ENCODE assay signal across 1 cellular context in the genomic region with DNA sequence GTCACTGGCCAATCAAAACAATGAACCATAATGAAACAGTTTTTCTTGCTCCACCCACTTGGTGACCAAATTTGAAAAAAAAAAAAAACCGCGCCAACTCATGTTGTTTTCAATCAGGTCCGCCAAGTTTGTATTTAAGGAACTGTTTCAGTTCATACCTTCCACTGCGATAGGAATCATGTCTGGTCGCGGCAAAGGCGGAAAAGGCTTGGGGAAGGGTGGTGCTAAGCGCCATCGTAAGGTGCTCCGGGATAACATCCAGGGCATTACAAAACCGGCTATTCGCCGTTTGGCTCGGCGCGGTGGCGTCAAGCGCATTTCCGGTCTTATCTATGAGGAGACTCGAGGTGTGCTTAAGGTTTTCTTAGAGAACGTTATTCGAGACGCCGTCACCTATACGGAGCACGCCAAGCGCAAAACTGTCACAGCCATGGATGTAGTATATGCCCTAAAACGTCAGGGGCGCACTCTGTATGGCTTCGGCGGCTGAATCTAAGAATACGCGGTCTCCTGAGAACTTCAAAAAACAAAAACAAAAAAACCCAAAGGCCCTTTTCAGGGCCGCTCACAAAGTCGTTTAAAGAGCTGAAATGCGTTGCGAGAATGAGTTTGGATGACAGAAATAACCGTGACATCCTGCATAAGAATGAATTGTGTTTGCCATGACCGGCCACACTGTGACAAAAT.
TF ChIP-seq lines count a peak whose summit lies in the region.

No MANE protein-coding gene starts in this region.

TF ChIP-seq in HepG2, 621 proteins besides CTCF, POLR2A, EP300 and RAD21 (continued from another document and continues in another):
- TF ChIP-seq DRAP1 (CRISPR knock-in tag; IDR thresholded peaks at IDR 0.05) (peak; percentile 79; the same call in 1 of the 2 replicates), IKZF4 (CRISPR knock-in tag; IDR thresholded peaks at IDR 0.05; ENCODE audit: borderline replicate concordance, low read depth, not compliant biosample characterization) (no peak), RBFOX2 (IDR thresholded peaks at IDR 0.05; ENCODE audit: low read depth, low read length) (peak; percentile 95), ZNF703 (CRISPR knock-in tag; IDR thresholded peaks at IDR 0.05; ENCODE audit: borderline replicate concordance) (peak; percentile 83), UBTF (CRISPR knock-in tag; IDR thresholded peaks at IDR 0.05) (peak; percentile 88), ATF7-NPFF (CRISPR knock-in tag; IDR thresholded peaks at IDR 0.05; ENCODE audit: low read depth) (peak; percentile 84; the same call in 1 of the 2 replicates), MATR3 (CRISPR knock-in tag; IDR thresholded peaks at IDR 0.05) (no peak), ZNF615 (CRISPR knock-in tag; IDR thresholded peaks at IDR 0.05; ENCODE audit: borderline replicate concordance) (peak; percentile 74; the same call in 1 of the 2 replicates), ARNT (IDR thresholded peaks at IDR 0.05) (no peak), RBAK (CRISPR knock-in tag; IDR thresholded peaks at IDR 0.05) (peak; percentile 41; the same call in 1 of the 2 replicates), YY1 (IDR thresholded peaks at IDR 0.05; ENCODE audit: insufficient read depth, insufficient replicate concordance, low read depth, low read length) (peak; percentile 86), ZNF609 (CRISPR knock-in tag; IDR thresholded peaks at IDR 0.05; ENCODE audit: borderline replicate concordance) (peak; percentile 83), ZZZ3 (CRISPR knock-in tag; IDR thresholded peaks at IDR 0.05; ENCODE audit: borderline replicate concordance) (peak; percentile 87), HMGXB3 (CRISPR knock-in tag; IDR thresholded peaks at IDR 0.05; ENCODE audit: borderline replicate concordance) (peak; percentile 96), ZFY (CRISPR knock-in tag; IDR thresholded peaks at IDR 0.05) (peak; percentile 34; the same call in 1 of the 2 replicates), ZNF740 (CRISPR knock-in tag; IDR thresholded peaks at IDR 0.05) (peak; percentile 62; the same call in 1 of the 2 replicates), ZUFSP (CRISPR knock-in tag; IDR thresholded peaks at IDR 0.05; ENCODE audit: borderline replicate concordance) (no peak)
- TF ChIP-seq, protein P1, sequence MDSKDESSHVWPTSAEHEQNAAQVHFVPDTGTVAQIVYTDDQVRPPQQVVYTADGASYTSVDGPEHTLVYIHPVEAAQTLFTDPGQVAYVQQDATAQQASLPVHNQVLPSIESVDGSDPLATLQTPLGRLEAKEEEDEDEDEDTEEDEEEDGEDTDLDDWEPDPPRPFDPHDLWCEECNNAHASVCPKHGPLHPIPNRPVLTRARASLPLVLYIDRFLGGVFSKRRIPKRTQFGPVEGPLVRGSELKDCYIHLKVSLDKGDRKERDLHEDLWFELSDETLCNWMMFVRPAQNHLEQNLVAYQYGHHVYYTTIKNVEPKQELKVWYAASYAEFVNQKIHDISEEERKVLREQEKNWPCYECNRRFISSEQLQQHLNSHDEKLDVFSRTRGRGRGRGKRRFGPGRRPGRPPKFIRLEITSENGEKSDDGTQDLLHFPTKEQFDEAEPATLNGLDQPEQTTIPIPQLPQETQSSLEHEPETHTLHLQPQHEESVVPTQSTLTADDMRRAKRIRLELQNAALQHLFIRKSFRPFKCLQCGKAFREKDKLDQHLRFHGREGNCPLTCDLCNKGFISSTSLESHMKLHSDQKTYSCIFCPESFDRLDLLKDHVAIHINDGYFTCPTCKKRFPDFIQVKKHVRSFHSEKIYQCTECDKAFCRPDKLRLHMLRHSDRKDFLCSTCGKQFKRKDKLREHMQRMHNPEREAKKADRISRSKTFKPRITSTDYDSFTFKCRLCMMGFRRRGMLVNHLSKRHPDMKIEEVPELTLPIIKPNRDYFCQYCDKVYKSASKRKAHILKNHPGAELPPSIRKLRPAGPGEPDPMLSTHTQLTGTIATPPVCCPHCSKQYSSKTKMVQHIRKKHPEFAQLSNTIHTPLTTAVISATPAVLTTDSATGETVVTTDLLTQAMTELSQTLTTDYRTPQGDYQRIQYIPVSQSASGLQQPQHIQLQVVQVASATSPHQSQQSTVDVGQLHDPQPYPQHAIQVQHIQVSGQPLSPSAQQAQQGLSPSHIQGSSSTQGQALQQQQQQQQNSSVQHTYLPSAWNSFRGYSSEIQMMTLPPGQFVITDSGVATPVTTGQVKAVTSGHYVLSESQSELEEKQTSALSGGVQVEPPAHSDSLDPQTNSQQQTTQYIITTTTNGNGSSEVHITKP (CRISPR knock-in tag; IDR thresholded peaks at IDR 0.05; ENCODE audit: low read depth) = no peak; the same call in 1 of the 2 replicates
- TF ChIP-seq, protein P2, sequence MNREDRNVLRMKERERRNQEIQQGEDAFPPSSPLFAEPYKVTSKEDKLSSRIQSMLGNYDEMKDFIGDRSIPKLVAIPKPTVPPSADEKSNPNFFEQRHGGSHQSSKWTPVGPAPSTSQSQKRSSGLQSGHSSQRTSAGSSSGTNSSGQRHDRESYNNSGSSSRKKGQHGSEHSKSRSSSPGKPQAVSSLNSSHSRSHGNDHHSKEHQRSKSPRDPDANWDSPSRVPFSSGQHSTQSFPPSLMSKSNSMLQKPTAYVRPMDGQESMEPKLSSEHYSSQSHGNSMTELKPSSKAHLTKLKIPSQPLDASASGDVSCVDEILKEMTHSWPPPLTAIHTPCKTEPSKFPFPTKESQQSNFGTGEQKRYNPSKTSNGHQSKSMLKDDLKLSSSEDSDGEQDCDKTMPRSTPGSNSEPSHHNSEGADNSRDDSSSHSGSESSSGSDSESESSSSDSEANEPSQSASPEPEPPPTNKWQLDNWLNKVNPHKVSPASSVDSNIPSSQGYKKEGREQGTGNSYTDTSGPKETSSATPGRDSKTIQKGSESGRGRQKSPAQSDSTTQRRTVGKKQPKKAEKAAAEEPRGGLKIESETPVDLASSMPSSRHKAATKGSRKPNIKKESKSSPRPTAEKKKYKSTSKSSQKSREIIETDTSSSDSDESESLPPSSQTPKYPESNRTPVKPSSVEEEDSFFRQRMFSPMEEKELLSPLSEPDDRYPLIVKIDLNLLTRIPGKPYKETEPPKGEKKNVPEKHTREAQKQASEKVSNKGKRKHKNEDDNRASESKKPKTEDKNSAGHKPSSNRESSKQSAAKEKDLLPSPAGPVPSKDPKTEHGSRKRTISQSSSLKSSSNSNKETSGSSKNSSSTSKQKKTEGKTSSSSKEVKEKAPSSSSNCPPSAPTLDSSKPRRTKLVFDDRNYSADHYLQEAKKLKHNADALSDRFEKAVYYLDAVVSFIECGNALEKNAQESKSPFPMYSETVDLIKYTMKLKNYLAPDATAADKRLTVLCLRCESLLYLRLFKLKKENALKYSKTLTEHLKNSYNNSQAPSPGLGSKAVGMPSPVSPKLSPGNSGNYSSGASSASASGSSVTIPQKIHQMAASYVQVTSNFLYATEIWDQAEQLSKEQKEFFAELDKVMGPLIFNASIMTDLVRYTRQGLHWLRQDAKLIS (CRISPR knock-in tag; IDR thresholded peaks at IDR 0.05) = peak; percentile 98
- TF ChIP-seq, protein P3, sequence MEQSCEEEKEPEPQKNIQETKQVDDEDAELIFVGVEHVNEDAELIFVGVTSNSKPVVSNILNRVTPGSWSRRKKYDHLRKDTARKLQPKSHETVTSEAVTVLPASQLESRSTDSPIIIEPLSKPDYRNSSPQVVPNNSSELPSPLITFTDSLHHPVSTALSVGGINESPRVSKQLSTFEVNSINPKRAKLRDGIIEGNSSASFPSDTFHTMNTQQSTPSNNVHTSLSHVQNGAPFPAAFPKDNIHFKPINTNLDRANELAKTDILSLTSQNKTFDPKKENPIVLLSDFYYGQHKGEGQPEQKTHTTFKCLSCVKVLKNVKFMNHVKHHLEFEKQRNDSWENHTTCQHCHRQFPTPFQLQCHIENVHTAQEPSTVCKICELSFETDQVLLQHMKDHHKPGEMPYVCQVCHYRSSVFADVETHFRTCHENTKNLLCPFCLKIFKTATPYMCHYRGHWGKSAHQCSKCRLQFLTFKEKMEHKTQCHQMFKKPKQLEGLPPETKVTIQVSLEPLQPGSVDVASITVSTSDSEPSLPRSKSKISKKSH (CRISPR knock-in tag; IDR thresholded peaks at IDR 0.05; ENCODE audit: borderline replicate concordance) = peak; percentile 82; the same call in 1 of the 2 replicates
